Comparison of ENCODE assay signal across 9 cellular contexts in genomic region chr5:139138790-139139189, GRCh38. TPM values are rescaled to one million over a fixed set of nuclear protein-coding genes. Genes with fewer than 3 reads are reported as not detected.
DNase-seq lines count a peak whose midpoint lies in the region; ATAC-seq and TF ChIP-seq lines count a peak whose summit lies in the region.
"Had no signal": no experiment of that assay in that cellular context is flagged by ENCODE, and none has a peak within 500 bp of the region (broad histone marks: within the 10 kb centered on the region; RNA-seq: fewer than 3 reads in every experiment).

No MANE protein-coding gene starts in this region.

- H3K36me3 ChIP-seq in right atrium auricular region (no peaks in the 10 kb centered on the region), tibial artery (no peaks in the 10 kb centered on the region)

- H3K4me3 ChIP-seq in right atrium auricular region: no peak overlapping the region
- no peak overlapping the region for H3K4me3 ChIP-seq in tibial artery

- H3K27ac Mint-ChIP-seq in effector memory CD8-positive, alpha-beta T cell: peak overlapping the region in 1 of 2 donors; percentile 41

- no peaks in the 10 kb centered on the region for H3K9me3 Mint-ChIP-seq in effector memory CD8-positive, alpha-beta T cell

- DNase-seq in NCI-H1105 treated with DMSO at 0.1 percent for 48 hours (lab: John Stamatoyannopoulos, UW) (peak; percentile 60), NCI-H1105 (lab: John Stamatoyannopoulos, UW) (no peak), SW480 (ENCODE audit: low spot score) (peak; percentile 97), right atrium auricular region (ENCODE audit: low spot score) (no peak), tibial artery (no peak)
- DNase-seq in effector memory CD8-positive, alpha-beta T cell: no peak
- DNase-seq: RPMI8226 had no signal

- H3K36me3 Mint-ChIP-seq in effector memory CD8-positive, alpha-beta T cell (ENCODE audit: insufficient read depth): peaks cover 2% of the 10 kb centered on the region

- H3K4me1 ChIP-seq in right atrium auricular region: peaks cover 0 to 57% of the 10 kb centered on the region in 2 donors
- peaks cover 0 to 72% (median 47%) of the 10 kb centered on the region in 4 donors for H3K4me1 ChIP-seq in tibial artery

- ATAC-seq in GM18511 (IDR thresholded peaks at IDR 0.05; ENCODE audit: unreplicated experiment) (no peak), GM21390 (IDR thresholded peaks at IDR 0.05; ENCODE audit: unreplicated experiment) (no peak)
- no peak for ATAC-seq in effector memory CD8-positive, alpha-beta T cell (replicated peaks)

- peak overlapping the region; percentile 55 to 72 for H3K27ac ChIP-seq in right atrium auricular region
- H3K27ac ChIP-seq in tibial artery: peak overlapping the region; percentile 9 to 69

- H3K9me3 ChIP-seq in right atrium auricular region: no peaks in the 10 kb centered on the region
- no peaks in the 10 kb centered on the region for H3K9me3 ChIP-seq in tibial artery

- H3K4me3 Mint-ChIP-seq in effector memory CD8-positive, alpha-beta T cell: no peak overlapping the region

- H3K27me3 ChIP-seq in right atrium auricular region (no peaks in the 10 kb centered on the region), tibial artery (no peaks in the 10 kb centered on the region)

- H3K27me3 Mint-ChIP-seq in effector memory CD8-positive, alpha-beta T cell: no peaks in the 10 kb centered on the region

- peaks cover 7 to 23% of the 10 kb centered on the region in 2 donors for H3K4me1 Mint-ChIP-seq in effector memory CD8-positive, alpha-beta T cell (ENCODE audit: low read depth in 2 of 2)

- intact Hi-C loops in tibial artery (cut with DNase I; ENCODE audit: low total_unique reads): loop anchor here (5.0 kb wide), 1 partner anchor 59 kb away; the partner anchor contains the start of gene SIL1

- TF ChIP-seq CTCF in right atrium auricular region (IDR thresholded peaks at IDR 0.05) (no peak), tibial artery (IDR thresholded peaks at IDR 0.05) (no peak)

RNA-seq across cellular contexts. Expression of gene SIL1, which starts 59.4 kb away (rescaled TPM):
- 10 to 100 TPM; 32.7 to 41.3 TPM for total RNA-seq in right atrium auricular region

Comparison
In these comparisons a context has a peak if more than half of its experiments do, and no peak if none do; other contexts are left out.
1. DNase-seq: peak in NCI-H1105 treated with DMSO at 0.1 percent for 48 hours (single experiment) and SW480 (single experiment); none in NCI-H1105 (single experiment), right atrium auricular region (single experiment), tibial artery (0 of 2) and effector memory CD8-positive, alpha-beta T cell (0 of 3).